In the genomic region with DNA sequence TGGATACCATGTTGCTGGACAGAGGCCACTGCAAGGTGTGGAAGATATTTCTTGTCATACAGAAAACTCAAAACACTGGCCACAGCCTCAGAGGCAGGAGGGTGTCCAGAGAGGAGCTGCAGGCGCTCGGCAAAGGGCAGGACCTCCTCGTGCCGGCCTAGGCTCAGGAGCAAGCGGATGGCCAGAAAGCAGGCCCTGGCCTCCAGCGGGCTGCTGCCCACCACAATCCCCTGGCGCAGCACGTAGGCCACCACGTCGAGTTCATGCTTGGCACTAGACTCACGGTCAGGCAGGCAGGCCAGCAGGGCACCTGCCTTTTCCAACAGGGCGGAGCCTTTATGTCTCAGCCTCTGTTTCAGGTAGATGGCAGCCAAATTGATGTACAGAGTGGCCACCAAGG, we compare ENCODE assay signal across 4 cellular contexts. TPM values are rescaled to one million over a fixed set of nuclear protein-coding genes. Genes with fewer than 3 reads are reported as not detected.
"Had no signal": no experiment of that assay in that cellular context is flagged by ENCODE, and none has a peak within 500 bp of the region (broad histone marks: within the 10 kb centered on the region; RNA-seq: fewer than 3 reads in every experiment).

No MANE protein-coding gene starts in this region.

- H3K4me3 ChIP-seq: GM12878 had no signal

- ATAC-seq: GM12878 had no signal

- DNase-seq: GDM1, GF-D8 had no signal

RNA-seq across cellular contexts. Expression of a gene that starts 35.2 kb away (rescaled TPM):
- total RNA-seq: G401, GM12878 had no signal
- polyA plus RNA-seq: GM12878 had no signal
